In the genomic region with DNA sequence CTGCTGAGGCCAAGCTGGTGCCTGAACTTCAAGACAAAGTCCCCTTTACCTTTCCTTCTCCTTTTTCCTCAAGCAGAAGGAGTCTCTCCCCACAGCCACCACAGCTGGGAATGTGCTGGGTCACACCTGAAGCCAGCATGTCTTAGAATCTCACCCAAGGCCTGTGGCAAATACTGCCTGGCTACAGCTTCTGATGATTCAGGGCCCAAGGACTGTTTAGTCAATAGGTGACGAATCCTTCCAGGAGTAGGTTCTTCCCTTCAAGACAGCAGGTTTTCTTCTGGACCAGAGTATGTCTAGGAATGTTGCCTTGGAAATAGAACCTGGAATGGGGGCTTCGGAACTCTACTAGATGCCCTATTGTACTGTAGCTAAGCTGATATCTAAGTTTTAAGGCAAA, we compare ENCODE assay signal across 32 cellular contexts.
"Had no signal": no experiment of that assay in that cellular context is flagged by ENCODE, and none has a peak within 500 bp of the region (broad histone marks: within the 10 kb centered on the region; RNA-seq: fewer than 3 reads in every experiment).

No MANE protein-coding gene starts in this region.

- H3K36me3 Mint-ChIP-seq: activated naive CD4-positive, alpha-beta T cell treated with anti-CD3 and anti-CD28 coated beads, Interleukin-2, amount 50 U/mL, for 24 hours; activated naive CD8-positive, alpha-beta T cell treated with anti-CD3 and anti-CD28 coated beads for 36 hours had no signal

- H3K27ac ChIP-seq: adrenal gland, body of pancreas, coronary artery, dorsolateral prefrontal cortex, esophagus squamous epithelium, WERI-Rb-1 had no signal

- H3K4me1 Mint-ChIP-seq: activated naive CD4-positive, alpha-beta T cell treated with anti-CD3 and anti-CD28 coated beads, Interleukin-2, amount 50 U/mL, for 24 hours; activated naive CD8-positive, alpha-beta T cell treated with anti-CD3 and anti-CD28 coated beads for 36 hours; activated naive CD8-positive, alpha-beta T cell treated with anti-CD3 and anti-CD28 coated beads, Interleukin-2, amount 50 U/mL, for 24 hours; activated T-helper 17 cell treated with anti-CD3 and anti-CD28 coated beads, Interleukin-2, amount 50 U/mL, for 72 hours; central memory CD8-positive, alpha-beta T cell; T-helper 17 cell had no signal

- H3K9me3 ChIP-seq: adrenal gland, body of pancreas, esophagus squamous epithelium had no signal

- H3K27ac Mint-ChIP-seq: activated B cell treated with CpG ODN at 0.5 μM for 24 hours; activated CD8-positive, alpha-beta T cell treated with anti-CD3 and anti-CD28 coated beads for 36 hours; activated naive CD4-positive, alpha-beta T cell treated with anti-CD3 and anti-CD28 coated beads, Interleukin-2, amount 50 U/mL, for 24 hours; activated naive CD8-positive, alpha-beta T cell treated with anti-CD3 and anti-CD28 coated beads for 36 hours; activated naive CD8-positive, alpha-beta T cell treated with anti-CD3 and anti-CD28 coated beads, Interleukin-2, amount 50 U/mL, for 24 hours; activated T-helper 17 cell treated with anti-CD3 and anti-CD28 coated beads, Interleukin-2, amount 50 U/mL, for 72 hours; dendritic cell treated with granulocyte-macrophage colony-stimulating factor and Interleukin-4, amounts not matched to agents 40 ng/mL and 50 ng/mL, for 4 days; endodermal cell; T-helper 17 cell; T-helper 2 cell treated with Interferon-gamma antibody and Interleukin-4, amounts not matched to agents 5 μg/mL and 100 μg/mL, for 36 hours had no signal

- ATAC-seq: activated CD4-positive, CD25-positive, alpha-beta regulatory T cell treated with anti-CD3 and anti-CD28 coated beads, Interleukin-2, amount 50 U/mL, for 24 hours; activated CD8-positive, alpha-beta T cell treated with anti-CD3 and anti-CD28 coated beads for 36 hours; activated naive CD8-positive, alpha-beta T cell treated with anti-CD3 and anti-CD28 coated beads, Interleukin-2, amount 50 U/mL, for 24 hours; activated T-cell treated with anti-CD3 and anti-CD28 coated beads, Interleukin-2, amount 50 U/mL, for 4 hours; activated T-helper 17 cell treated with anti-CD3 and anti-CD28 coated beads, Interleukin-2, amount 50 U/mL, for 72 hours; body of pancreas; T-helper 17 cell had no signal

- H3K9me3 Mint-ChIP-seq: activated naive CD4-positive, alpha-beta T cell treated with anti-CD3 and anti-CD28 coated beads, Interleukin-2, amount 50 U/mL, for 24 hours; activated naive CD8-positive, alpha-beta T cell treated with anti-CD3 and anti-CD28 coated beads for 36 hours; activated naive CD8-positive, alpha-beta T cell treated with anti-CD3 and anti-CD28 coated beads, Interleukin-2, amount 50 U/mL, for 24 hours; activated T-helper 17 cell treated with anti-CD3 and anti-CD28 coated beads, Interleukin-2, amount 50 U/mL, for 72 hours; T-helper 2 cell treated with Interferon-gamma antibody and Interleukin-4, amounts not matched to agents 5 μg/mL and 100 μg/mL, for 36 hours had no signal

- H3K4me3 Mint-ChIP-seq: activated B cell treated with CpG ODN at 0.5 μM for 24 hours; activated CD8-positive, alpha-beta T cell treated with anti-CD3 and anti-CD28 coated beads for 36 hours; activated naive CD4-positive, alpha-beta T cell treated with anti-CD3 and anti-CD28 coated beads, Interleukin-2, amount 50 U/mL, for 24 hours; activated naive CD8-positive, alpha-beta T cell treated with anti-CD3 and anti-CD28 coated beads for 36 hours; activated naive CD8-positive, alpha-beta T cell treated with anti-CD3 and anti-CD28 coated beads, Interleukin-2, amount 50 U/mL, for 24 hours; activated T-cell treated with anti-CD3 and anti-CD28 coated beads, Interleukin-2, amount 50 U/mL, for 4 hours; activated T-helper 17 cell treated with anti-CD3 and anti-CD28 coated beads, Interleukin-2, amount 50 U/mL, for 72 hours; central memory CD8-positive, alpha-beta T cell; dendritic cell treated with granulocyte-macrophage colony-stimulating factor and Interleukin-4, amounts not matched to agents 40 ng/mL and 50 ng/mL, for 4 days; endodermal cell; T-helper 17 cell; T-helper 2 cell treated with Interferon-gamma antibody and Interleukin-4, amounts not matched to agents 5 μg/mL and 100 μg/mL, for 36 hours had no signal

- DNase-seq: activated B cell treated with CpG ODN at 0.5 μM for 24 hours; activated CD4-positive, alpha-beta T cell treated with anti-CD3 and anti-CD28 coated beads for 48 hours; activated CD4-positive, alpha-beta T cell treated with anti-CD3 and anti-CD28 coated beads, Interleukin-2, amount 50 U/mL, for 1 hour; activated CD4-positive, alpha-beta T cell treated with anti-CD3 and anti-CD28 coated beads, Interleukin-2, amount 50 U/mL, for 48 hours; activated CD8-positive, alpha-beta memory T cell treated with anti-CD3 and anti-CD28 coated beads for 24 hours; activated CD8-positive, alpha-beta T cell treated with anti-CD3 and anti-CD28 coated beads for 36 hours; activated effector memory CD4-positive, alpha-beta T cell treated with Interleukin-2 at 50 U/mL for 16 hours; activated gamma-delta T cell treated with Interleukin-2 at 50 U/mL for 16 hours; activated naive CD4-positive, alpha-beta T cell treated with Interleukin-2 at 50 U/mL for 16 hours; activated naive CD8-positive, alpha-beta T cell treated with anti-CD3 and anti-CD28 coated beads for 36 hours; activated naive CD8-positive, alpha-beta T cell treated with anti-CD3 and anti-CD28 coated beads, Interleukin-2, amount 50 U/mL, for 24 hours; activated T-cell treated with anti-CD3 and anti-CD28 coated beads, Interleukin-2, amount 50 U/mL, for 4 hours; adrenal gland; amygdala; aorta; body of pancreas; dorsolateral prefrontal cortex; effector memory CD4-positive, alpha-beta T cell; endodermal cell; esophagus squamous epithelium; head of caudate nucleus; hippocampal formation; T-helper 17 cell; T1000; WERI-Rb-1 had no signal

- H3K4me1 ChIP-seq: adrenal gland, body of pancreas, esophagus squamous epithelium had no signal

- H3K4me3 ChIP-seq: adrenal gland, body of pancreas, coronary artery, dorsolateral prefrontal cortex, esophagus squamous epithelium had no signal

- H3K36me3 ChIP-seq: adrenal gland, esophagus squamous epithelium, WERI-Rb-1 had no signal

- H3K27me3 Mint-ChIP-seq: dendritic cell treated with granulocyte-macrophage colony-stimulating factor and Interleukin-4, amounts not matched to agents 40 ng/mL and 50 ng/mL, for 4 days had no signal

- H3K27me3 ChIP-seq: adrenal gland, body of pancreas, esophagus squamous epithelium had no signal
